32 cellular contexts compared by ENCODE assay signal in the genomic region with DNA sequence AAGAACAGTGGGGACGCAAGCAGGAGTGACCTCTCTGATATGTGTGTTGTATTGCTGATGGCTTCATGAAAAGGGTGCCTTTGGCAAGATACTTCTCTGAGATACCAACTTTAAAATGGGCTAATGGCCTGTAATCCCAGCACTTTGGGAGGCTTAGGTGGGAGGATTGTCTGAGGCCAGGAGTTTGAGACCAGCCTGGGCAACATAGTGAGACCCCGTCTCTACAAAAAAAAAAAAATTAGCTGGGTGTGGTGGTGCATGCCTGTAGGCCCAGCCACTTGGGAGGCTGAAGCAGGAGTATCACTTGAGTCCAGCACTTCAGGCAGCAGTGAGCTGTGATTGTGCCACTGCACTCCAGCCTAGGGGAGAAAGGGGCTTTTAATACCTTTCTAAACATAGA.
"Had no signal": no experiment of that assay in that cellular context is flagged by ENCODE, and none has a peak within 500 bp of the region (broad histone marks: within the 10 kb centered on the region; RNA-seq: fewer than 3 reads in every experiment).

No MANE protein-coding gene starts in this region.

- H3K36me3 ChIP-seq: ascending aorta, esophagus muscularis mucosa, left lung, neutrophil, ovary, prostate gland, sigmoid colon had no signal

- H3K4me1 ChIP-seq: prostate gland had no signal

- H3K27ac ChIP-seq: ascending aorta, foreskin keratinocyte, heart right ventricle, left lung, neutrophil, ovary, prostate gland, sigmoid colon, stomach, suprapubic skin, tibial artery had no signal

- ATAC-seq: activated CD8-positive, alpha-beta T cell treated with anti-CD3 and anti-CD28 coated beads, Interleukin-2, amount 10 ng/mL, durations not matched to agents 7 days and 5 days; foreskin keratinocyte; heart right ventricle; left lung; mucosa of descending colon; stimulated activated memory B cell treated with anti-CD40 and anti-IgM and Interleukin-4, amounts not matched to agents 10 μg/mL and 1 μg/mL and 100 μg/mL, for 72 hours had no signal

- H3K4me3 Mint-ChIP-seq: activated CD4-positive, alpha-beta T cell treated with anti-CD3 and anti-CD28 coated beads, Interleukin-2, amount 10 ng/mL, durations not matched to agents 7 days and 5 days; activated CD8-positive, alpha-beta T cell treated with anti-CD3 and anti-CD28 coated beads, Interleukin-2, amount 10 ng/mL, durations not matched to agents 7 days and 5 days; activated naive CD4-positive, alpha-beta T cell treated with anti-CD3 and anti-CD28 coated beads, Interleukin-2, amount 10 ng/mL, durations not matched to agents 7 days and 5 days; activated naive CD8-positive, alpha-beta T cell treated with anti-CD3 and anti-CD28 coated beads, Interleukin-2, amount 10 ng/mL, durations not matched to agents 7 days and 5 days; activated T-helper 1 cell treated with anti-CD3 and anti-CD28 coated beads, Interleukin-12 subunit alpha, Interleukin-12 subunit beta, Interleukin-2, Interleukin-4 antibody, amounts not matched to agents 30 ng/mL and 10 ng/mL and 1 ng/mL, durations not matched to agents 14 hours and 24 hours and 36 hours; brain; dendritic cell treated with granulocyte-macrophage colony-stimulating factor and Interleukin-4, amounts not matched to agents 40 ng/mL and 50 ng/mL, for 4 days; nephron progenitor cell; stimulated activated memory B cell treated with anti-CD40 and anti-IgM and Interleukin-4, amounts not matched to agents 10 μg/mL and 1 μg/mL and 100 μg/mL, for 72 hours had no signal

- H3K9me3 ChIP-seq: ascending aorta, esophagus muscularis mucosa, heart right ventricle, left lung, mucosa of descending colon, neutrophil, ovary, prostate gland, sigmoid colon, stomach, suprapubic skin, tibial artery had no signal

- H3K9me3 Mint-ChIP-seq: activated CD4-positive, alpha-beta T cell treated with anti-CD3 and anti-CD28 coated beads, Interleukin-2, amount 10 ng/mL, durations not matched to agents 7 days and 5 days; activated naive CD4-positive, alpha-beta T cell treated with anti-CD3 and anti-CD28 coated beads, Interleukin-2, amount 10 ng/mL, durations not matched to agents 7 days and 5 days; activated naive CD8-positive, alpha-beta T cell treated with anti-CD3 and anti-CD28 coated beads, Interleukin-2, amount 10 ng/mL, durations not matched to agents 7 days and 5 days; activated T-helper 1 cell treated with anti-CD3 and anti-CD28 coated beads, Interleukin-12 subunit alpha, Interleukin-12 subunit beta, Interleukin-2, Interleukin-4 antibody, amounts not matched to agents 30 ng/mL and 10 ng/mL and 1 ng/mL, durations not matched to agents 14 hours and 24 hours and 36 hours; dendritic cell treated with granulocyte-macrophage colony-stimulating factor and Interleukin-4, amounts not matched to agents 40 ng/mL and 50 ng/mL, for 4 days; stimulated activated memory B cell treated with anti-CD40 and anti-IgM and Interleukin-4, amounts not matched to agents 10 μg/mL and 1 μg/mL and 100 μg/mL, for 72 hours had no signal

- H3K27me3 Mint-ChIP-seq: activated CD4-positive, alpha-beta T cell treated with anti-CD3 and anti-CD28 coated beads, Interleukin-2, amount 10 ng/mL, durations not matched to agents 7 days and 5 days; activated naive CD4-positive, alpha-beta T cell treated with anti-CD3 and anti-CD28 coated beads, Interleukin-2, amount 10 ng/mL, durations not matched to agents 7 days and 5 days; activated naive CD8-positive, alpha-beta T cell treated with anti-CD3 and anti-CD28 coated beads, Interleukin-2, amount 10 ng/mL, durations not matched to agents 7 days and 5 days; brain; dendritic cell treated with granulocyte-macrophage colony-stimulating factor and Interleukin-4, amounts not matched to agents 40 ng/mL and 50 ng/mL, for 4 days; stimulated activated memory B cell treated with anti-CD40 and anti-IgM and Interleukin-4, amounts not matched to agents 10 μg/mL and 1 μg/mL and 100 μg/mL, for 72 hours had no signal

- H3K27me3 ChIP-seq: ascending aorta, esophagus muscularis mucosa, foreskin keratinocyte, heart right ventricle, left lung, neutrophil, ovary, sigmoid colon, stomach, suprapubic skin, tibial artery had no signal

- DNase-seq: activated CD4-positive, alpha-beta T cell treated with anti-CD3 and anti-CD28 coated beads for 1 hour; activated CD4-positive, alpha-beta T cell treated with anti-CD3 and anti-CD28 coated beads, Interleukin-2, amount 10 ng/mL, durations not matched to agents 7 days and 5 days; activated CD8-positive, alpha-beta T cell treated with anti-CD3 and anti-CD28 coated beads, Interleukin-2, amount 10 ng/mL, durations not matched to agents 7 days and 5 days; activated gamma-delta T cell; activated naive CD4-positive, alpha-beta T cell treated with anti-CD3 and anti-CD28 coated beads, Interleukin-2, amount 10 ng/mL, durations not matched to agents 7 days and 5 days; activated naive CD8-positive, alpha-beta T cell treated with anti-CD3 and anti-CD28 coated beads, Interleukin-2, amount 10 ng/mL, durations not matched to agents 7 days and 5 days; activated T-cell treated with anti-CD3 and anti-CD28 coated beads for 4 hours; caudate nucleus; foreskin keratinocyte; heart right ventricle; kidney glomerular epithelial cell; left lung; mucosa of descending colon; nephron progenitor cell; ovary; retina; sigmoid colon; small intestine; stimulated activated CD4-positive, alpha-beta T cell treated with anti-CD3 and anti-CD28 coated beads, Interleukin-4, amount 100 ng/mL, for 24 hours; stomach; T-helper 2 cell; tibial artery had no signal

- H3K27ac Mint-ChIP-seq: activated CD4-positive, alpha-beta T cell treated with anti-CD3 and anti-CD28 coated beads, Interleukin-2, amount 10 ng/mL, durations not matched to agents 7 days and 5 days; activated CD8-positive, alpha-beta T cell treated with anti-CD3 and anti-CD28 coated beads, Interleukin-2, amount 10 ng/mL, durations not matched to agents 7 days and 5 days; activated naive CD4-positive, alpha-beta T cell treated with anti-CD3 and anti-CD28 coated beads, Interleukin-2, amount 10 ng/mL, durations not matched to agents 7 days and 5 days; activated naive CD8-positive, alpha-beta T cell treated with anti-CD3 and anti-CD28 coated beads, Interleukin-2, amount 10 ng/mL, durations not matched to agents 7 days and 5 days; activated T-helper 1 cell treated with anti-CD3 and anti-CD28 coated beads, Interleukin-12 subunit alpha, Interleukin-12 subunit beta, Interleukin-2, Interleukin-4 antibody, amounts not matched to agents 30 ng/mL and 10 ng/mL and 1 ng/mL, durations not matched to agents 14 hours and 24 hours and 36 hours; dendritic cell treated with granulocyte-macrophage colony-stimulating factor and Interleukin-4, amounts not matched to agents 40 ng/mL and 50 ng/mL, for 4 days; nephron progenitor cell; stimulated activated memory B cell treated with anti-CD40 and anti-IgM and Interleukin-4, amounts not matched to agents 10 μg/mL and 1 μg/mL and 100 μg/mL, for 72 hours had no signal

- H3K4me1 Mint-ChIP-seq: nephron progenitor cell had no signal

- H3K4me3 ChIP-seq: ascending aorta, esophagus muscularis mucosa, heart right ventricle, left lung, lung, mucosa of descending colon, ovary, prostate gland, sigmoid colon, stomach, suprapubic skin, tibial artery had no signal
